8 cellular contexts compared by ENCODE assay signal in the genomic region with DNA sequence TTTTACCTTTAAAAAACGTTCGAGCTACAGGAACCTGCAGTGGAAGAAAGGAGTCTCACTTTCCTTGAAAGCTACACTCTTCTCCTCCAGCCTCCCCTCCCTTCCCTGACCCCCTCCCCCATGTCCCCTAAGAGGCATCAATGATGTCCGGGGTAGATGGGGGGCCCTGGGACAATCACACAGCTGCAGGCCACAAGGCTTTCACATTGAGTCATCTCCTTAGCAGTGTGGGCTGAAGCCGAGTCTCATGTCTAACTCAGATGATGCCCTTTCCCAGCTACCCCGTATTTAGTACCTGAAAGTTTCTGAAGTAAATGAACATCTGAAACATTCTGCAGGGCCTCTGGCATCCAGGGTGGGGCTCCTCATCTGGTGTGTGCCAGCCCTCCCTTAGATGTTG. TPM values are rescaled to one million over a fixed set of nuclear protein-coding genes. Genes with fewer than 3 reads are reported as not detected.
DNase-seq lines count a peak whose midpoint lies in the region; ATAC-seq and TF ChIP-seq lines count a peak whose summit lies in the region.
"Had no signal": no experiment of that assay in that cellular context is flagged by ENCODE, and none has a peak within 500 bp of the region (broad histone marks: within the 10 kb centered on the region; RNA-seq: fewer than 3 reads in every experiment).

No MANE protein-coding gene starts in this region.

- H3K36me3 ChIP-seq in KMS-11 (ENCODE audit: insufficient read depth), result no peaks in the 10 kb centered on the region
- H3K36me3 ChIP-seq in skeletal muscle tissue (ENCODE audit: control insufficient read depth in 3 of 3, insufficient read depth in 3 of 3, low read length in 3 of 3), result peaks cover 0 to 13% (median 6%) of the 10 kb centered on the region in 3 donors

- H3K27ac ChIP-seq in KMS-11 (peak overlapping the region; percentile 86), skeletal muscle tissue (ENCODE audit: low read depth, low read length) (no peak overlapping the region)

- no peaks in the 10 kb centered on the region for H3K27me3 ChIP-seq in KMS-11 (ENCODE audit: insufficient read depth, low read depth)
- peaks cover 1 to 16% (median 7%) of the 10 kb centered on the region in 3 donors for H3K27me3 ChIP-seq in skeletal muscle tissue (ENCODE audit: control insufficient read depth in 3 of 3, insufficient read depth in 3 of 3, low read length in 3 of 3)

- H3K4me1 ChIP-seq in KMS-11 (ENCODE audit: low read depth, poor library complexity, severe bottlenecking), result peaks cover 81% of the 10 kb centered on the region
- peaks cover 8 to 12% (median 11%) of the 10 kb centered on the region in 3 donors for H3K4me1 ChIP-seq in skeletal muscle tissue (ENCODE audit: control insufficient read depth in 3 of 3, insufficient read depth in 3 of 3, low read length in 3 of 3)

- H4K20me1 ChIP-seq in KMS-11 (ENCODE audit: insufficient read depth), result no peaks in the 10 kb centered on the region

- no peak for TF ChIP-seq CTCF in KMS-11 (conservative IDR thresholded peaks at IDR 0.05; ENCODE audit: low read depth, low read length)

- H3K4me2 ChIP-seq in KMS-11, result peak overlapping the region; percentile 97

- no peaks in the 10 kb centered on the region for H3K9me3 ChIP-seq in skeletal muscle tissue (ENCODE audit: control insufficient read depth in 3 of 3, low read length in 3 of 3)

- H3K9ac ChIP-seq in KMS-11 (peak overlapping the region; percentile 16; the same call in 1 of the 2 replicates), skeletal muscle tissue (ENCODE audit: low read depth in 1 of 3, low read length in 3 of 3) (peak overlapping the region in 2 of 3 donors; percentile 17 to 27)

- H3K79me2 ChIP-seq in KMS-11 (ENCODE audit: insufficient read depth, low read depth), result no peaks in the 10 kb centered on the region

- ATAC-seq in GM18870 (IDR thresholded peaks at IDR 0.05; ENCODE audit: unreplicated experiment) (peak; percentile 71), GM21723 (IDR thresholded peaks at IDR 0.05; ENCODE audit: unreplicated experiment) (peak; percentile 89)

- peak overlapping the region; percentile 4; the same call in 1 of the 2 replicates for H2AFZ ChIP-seq in KMS-11 (ENCODE audit: low read depth)

- DNase-seq in NCI-H2029 treated with DMSO at 0.1 percent for 48 hours (lab: John Stamatoyannopoulos, UW), result no peak
- DNase-seq in NCI-H524 (lab: John Stamatoyannopoulos, UW), result no peak
- DNase-seq in NCI-H187 (lab: John Stamatoyannopoulos, UW), result no peak

- H3K4me3 ChIP-seq in KMS-11 (IDR thresholded peaks at IDR 0.05; ENCODE audit: insufficient read depth, low read depth, low read length) (peak overlapping the region; percentile 60), skeletal muscle tissue (ENCODE audit: low read length in 3 of 3) (peak overlapping the region in 1 of 3 donors; percentile 73)

RNA-seq across cellular contexts. Expression of gene GPR25, which starts 6.3 kb away (rescaled TPM):
- total RNA-seq in skeletal muscle tissue, result not detected
- total RNA-seq: subcutaneous adipose tissue had no signal

RNA-seq across cellular contexts. Expression of gene INAVA, which starts 28.2 kb away (rescaled TPM):
- total RNA-seq in skeletal muscle tissue, result 0.52 TPM
- total RNA-seq: subcutaneous adipose tissue had no signal
